8 cellular contexts compared by ENCODE assay signal in genomic region chrX:30654386-30654785, GRCh38. TPM values are rescaled to one million over a fixed set of nuclear protein-coding genes. Genes with fewer than 3 reads are reported as not detected.
DNase-seq lines count a peak whose midpoint lies in the region; ATAC-seq and TF ChIP-seq lines count a peak whose summit lies in the region.
"Not testable (repeated sequence)": the region's sequence is repeated elsewhere in the genome, so short reads cannot be mapped to it uniquely, and the experiment has no call there.

No MANE protein-coding gene starts in this region.

- WGBS in H9 (ENCODE audit: extremely low coverage, insufficient read length, low lambda C conversion rate) = no CpG with 5 or more reads among the region's 13 CpGs
- 81% methylated on average over 11 of the region's 13 CpGs for WGBS in mammary epithelial cell (ENCODE audit: low coverage, missing lambda C conversion rate)
- WGBS in heart right ventricle, 2 donors = 92 to 94% methylated on average over 13 of the region's 13 CpGs
- 85% methylated on average over 13 of the region's 13 CpGs for WGBS in smooth muscle cell (ENCODE audit: low lambda C conversion rate)

- BruUV-seq in mammary epithelial cell (replicated peaks; lab: Mats Ljungman, UMichigan) = not testable (repeated sequence)

- intact Hi-C loops in mammary epithelial cell (cut with micrococcal nuclease); heart right ventricle (cut with DNase I): not testable (repeated sequence)
- intact Hi-C loops in naive thymus-derived CD4-positive, alpha-beta T cell (cut with micrococcal nuclease) = loop anchor here in 1 of 2 donors (5.0 kb wide), 1 partner anchor 62 kb away; no protein-coding TSS in a partner anchor

- H2BK12ac ChIP-seq in H9 (ENCODE audit: insufficient read length, low read depth, low read length) = not testable (repeated sequence)

- H3K27ac ChIP-seq in H9 (ENCODE audit: insufficient read length, low read depth, low read length); mammary epithelial cell (ENCODE audit: insufficient read depth, low read depth, low read length); naive thymus-derived CD4-positive, alpha-beta T cell (ENCODE audit: low read depth, low read length); smooth muscle cell (ENCODE audit: low read depth): not testable (repeated sequence)
- H3K27ac ChIP-seq in Peyer's patch = peak overlapping the region in 2 of 4 donors; percentile 77 to 87
- peak overlapping the region in 6 of 10 donors; percentile 80 to 92 (median 83) for H3K27ac ChIP-seq in heart right ventricle

- not testable (repeated sequence) for H3K18ac ChIP-seq in H9 (ENCODE audit: insufficient read length, low read depth, low read length)

- H3K9me3 Mint-ChIP-seq in H9 = peaks cover 9 to 48% of the 10 kb centered on the region in 2 experiments
- not testable (repeated sequence) for H3K9me3 Mint-ChIP-seq in naive thymus-derived CD4-positive, alpha-beta T cell

- H3K79me2 ChIP-seq in H9 (ENCODE audit: insufficient read depth, low read length); mammary epithelial cell (ENCODE audit: insufficient read depth, low read length); smooth muscle cell (ENCODE audit: low read depth): not testable (repeated sequence)

- not testable (repeated sequence) for H3K27me3 Mint-ChIP-seq in H9 (ENCODE audit: low read depth); naive thymus-derived CD4-positive, alpha-beta T cell

- not testable (repeated sequence) for H3K23me2 ChIP-seq in H9 (ENCODE audit: insufficient read length, low read depth, low read length, poor library complexity, severe bottlenecking)

- not testable (repeated sequence) for H2BK15ac ChIP-seq in H9 (ENCODE audit: low read depth, low read length)

- not testable (repeated sequence) for H4K5ac ChIP-seq in H9 (ENCODE audit: insufficient read length, low read depth, low read length)

- H3K36me3 Mint-ChIP-seq in H9 (ENCODE audit: insufficient read depth in 1 of 3, low read depth in 3 of 3) = not testable (repeated sequence)
- H3K36me3 Mint-ChIP-seq in naive thymus-derived CD4-positive, alpha-beta T cell = peaks cover 0 to 17% (median 0%) of the 10 kb centered on the region in 5 donors

- H2AFZ ChIP-seq in H9 (ENCODE audit: low read length); mammary epithelial cell (ENCODE audit: low read depth, low read length); smooth muscle cell (ENCODE audit: low read depth): not testable (repeated sequence)

- POLR2A ChIA-PET in naive thymus-derived CD4-positive, alpha-beta T cell (lab: Charles Lee) = not testable (repeated sequence)

- peak in 1 of 2 donors; percentile 16 for TF ChIP-seq POLR2A in Peyer's patch (IDR thresholded peaks at IDR 0.05)

- peak overlapping the region; percentile 83 to 87 for H3K4me3 Mint-ChIP-seq in H9
- H3K4me3 Mint-ChIP-seq in naive thymus-derived CD4-positive, alpha-beta T cell = peak overlapping the region; percentile 71 to 95 (median 86)

- not testable (repeated sequence) for DNase-seq in AG09309 (ENCODE audit: low read depth); H9; mammary epithelial cell; heart right ventricle; naive thymus-derived CD4-positive, alpha-beta T cell; smooth muscle cell (lab: John Stamatoyannopoulos, UW; ENCODE audit: unreplicated experiment)
- DNase-seq in Peyer's patch = peak in 2 of 3 donors; percentile 46 to 50
- DNase-seq in activated CD8-positive, alpha-beta memory T cell treated with anti-CD3 and anti-CD28 coated beads, Interleukin-2, amount 50 U/mL, for 48 hours = peak; percentile 50

- H2BK20ac ChIP-seq in H9 (ENCODE audit: low read depth, low read length, poor library complexity, severe bottlenecking) = not testable (repeated sequence)

- not testable (repeated sequence) for H4K8ac ChIP-seq in H9 (replicated peaks; ENCODE audit: insufficient read length, low read depth, low read length)

- H3K4me2 ChIP-seq in H9 (ENCODE audit: insufficient read depth, insufficient read length, low read length) (peak overlapping the region; percentile 93), mammary epithelial cell (ENCODE audit: insufficient read depth, low read depth, low read length) (peak overlapping the region; percentile 65), smooth muscle cell (peak overlapping the region; percentile 79)

- H3K23ac ChIP-seq in H9 (ENCODE audit: insufficient read length, low read depth, low read length) = not testable (repeated sequence)

- not testable (repeated sequence) for H3K9ac ChIP-seq in H9 (ENCODE audit: extremely low read depth, insufficient read length, low read length); mammary epithelial cell (ENCODE audit: insufficient read depth, low read length); smooth muscle cell (ENCODE audit: low read depth)

- H3K56ac ChIP-seq in H9 (ENCODE audit: insufficient read length, low read depth, low read length) = not testable (repeated sequence)

- not testable (repeated sequence) for H3F3A ChIP-seq in smooth muscle cell (ENCODE audit: low read depth)

- not testable (repeated sequence) for H4K91ac ChIP-seq in H9 (ENCODE audit: insufficient read length, low read depth, low read length)

- not testable (repeated sequence) for H3K4ac ChIP-seq in H9 (ENCODE audit: low read depth, low read length)

- H3K9me3 ChIP-seq in H9 (ENCODE audit: control insufficient read depth, low read depth, low read length); Peyer's patch; mammary epithelial cell (replicated peaks; ENCODE audit: insufficient read depth, low read length); heart right ventricle; naive thymus-derived CD4-positive, alpha-beta T cell (ENCODE audit: control insufficient read depth in 2 of 3, low read length in 3 of 3); smooth muscle cell (replicated peaks; ENCODE audit: low read depth): not testable (repeated sequence)

- not testable (repeated sequence) for ATAC-seq in heart right ventricle; naive thymus-derived CD4-positive, alpha-beta T cell

- H3K36me3 ChIP-seq in Peyer's patch; mammary epithelial cell (ENCODE audit: insufficient read depth, low read length); heart right ventricle; naive thymus-derived CD4-positive, alpha-beta T cell (ENCODE audit: control insufficient read depth in 2 of 3, insufficient read depth in 3 of 3, low read length in 3 of 3); smooth muscle cell (ENCODE audit: low read depth): not testable (repeated sequence)

- not testable (repeated sequence) for H2AK5ac ChIP-seq in H9 (ENCODE audit: insufficient read length, low read length)

- not testable (repeated sequence) for H3K79me1 ChIP-seq in H9 (ENCODE audit: insufficient read depth, low read depth, low read length, poor library complexity, severe bottlenecking)

- H3T11ph ChIP-seq in H9 (ENCODE audit: low read length) = not testable (repeated sequence)

- not testable (repeated sequence) for H2BK120ac ChIP-seq in H9 (ENCODE audit: low read depth, low read length, poor library complexity, severe bottlenecking)

- peaks cover 19 to 20% of the 10 kb centered on the region in 2 experiments for H3K4me1 Mint-ChIP-seq in H9
- peaks cover 0 to 57% (median 16%) of the 10 kb centered on the region in 7 donors for H3K4me1 Mint-ChIP-seq in naive thymus-derived CD4-positive, alpha-beta T cell

- in situ Hi-C loops in mammary epithelial cell (cut with MboI; ENCODE audit: low sequenced_read_pairs in 2 of 2) = not testable (repeated sequence)

- H3K4me3 ChIP-seq in AG09309 (ENCODE audit: control insufficient read depth, low read depth, low read length) (peak overlapping the region; percentile 80; the same call in 1 of the 2 replicates), Peyer's patch (peak overlapping the region in 2 of 4 donors; percentile 56 to 82), mammary epithelial cell (replicated peaks in 1 of 3; ENCODE audit: insufficient read depth in 1 of 3, low read depth in 2 of 3, low read length in 3 of 3) (peak overlapping the region in 1 of 3 experiments; percentile 65), heart right ventricle (peak overlapping the region in 9 of 10 donors; percentile 53 to 76 (median 69)), smooth muscle cell (peak overlapping the region; percentile 54)
- not testable (repeated sequence) for H3K4me3 ChIP-seq in naive thymus-derived CD4-positive, alpha-beta T cell (ENCODE audit: low read length)

- not testable (repeated sequence) for H3K27ac Mint-ChIP-seq in H9
- H3K27ac Mint-ChIP-seq in naive thymus-derived CD4-positive, alpha-beta T cell = peak overlapping the region in 2 of 9 donors; percentile 25 to 98

- not testable (repeated sequence) for H4K20me1 ChIP-seq in H9 (ENCODE audit: control insufficient read depth, insufficient read depth, insufficient read length); mammary epithelial cell (ENCODE audit: insufficient read depth, low read length); smooth muscle cell (ENCODE audit: low read depth)

- not testable (repeated sequence) for H3K4me1 ChIP-seq in H9 (ENCODE audit: insufficient read depth, low read length); Peyer's patch; naive thymus-derived CD4-positive, alpha-beta T cell (ENCODE audit: control insufficient read depth in 2 of 2, insufficient read depth in 2 of 2, low read length in 2 of 2); smooth muscle cell (ENCODE audit: low read depth)
- H3K4me1 ChIP-seq in mammary epithelial cell (ENCODE audit: insufficient read depth, low read length) (peaks cover 12% of the 10 kb centered on the region), heart right ventricle (peaks cover 0 to 11% (median 4%) of the 10 kb centered on the region in 9 donors)

- H3K14ac ChIP-seq in H9 (ENCODE audit: insufficient read depth, low read length) = not testable (repeated sequence)

- TF ChIP-seq CTCF in AG09309 (IDR thresholded peaks at IDR 0.05; ENCODE audit: control insufficient read depth, insufficient read depth, low read depth, low read length, missing control alignments); H9 (conservative IDR thresholded peaks at IDR 0.05); Peyer's patch (IDR thresholded peaks at IDR 0.05); mammary epithelial cell (conservative IDR thresholded peaks at IDR 0.05 in 1 of 2, IDR thresholded peaks at IDR 0.05 in 1 of 2; ENCODE audit: extremely low read depth in 1 of 2, insufficient read depth in 1 of 2, low read depth in 1 of 2, low read length in 2 of 2); heart right ventricle (IDR thresholded peaks at IDR 0.05); smooth muscle cell (IDR thresholded peaks at IDR 0.05; ENCODE audit: borderline replicate concordance, insufficient read depth, poor library complexity, severe bottlenecking): not testable (repeated sequence)

- not testable (repeated sequence) for H3K27me3 ChIP-seq in H9 (ENCODE audit: insufficient read depth, low read length); Peyer's patch; mammary epithelial cell (ENCODE audit: insufficient read depth, low read length); heart right ventricle; naive thymus-derived CD4-positive, alpha-beta T cell (ENCODE audit: control insufficient read depth in 2 of 2, insufficient read depth in 2 of 2, low read length in 2 of 2); smooth muscle cell (ENCODE audit: low read depth)

- not testable (repeated sequence) for H2BK5ac ChIP-seq in H9 (ENCODE audit: insufficient read length, low read length)

- CTCF ChIA-PET in mammary epithelial cell (lab: Charles Lee; ENCODE audit: low non-redundant PET); naive thymus-derived CD4-positive, alpha-beta T cell (lab: Charles Lee): not testable (repeated sequence)

- dilution Hi-C loops in mammary epithelial cell (cut with HindIII; ENCODE audit: low sequenced_read_pairs) = not testable (repeated sequence)

RNA-seq across cellular contexts. Expression of gene GK, which starts 1.2 kb away (rescaled TPM):
- 7.3 and 9.8 TPM in 2 replicates for total RNA-seq in H9 (2021)
- total RNA-seq in Peyer's patch = 10 to 100 TPM; 12.4 to 74.1 (median 56.9) TPM
- total RNA-seq in mammary epithelial cell = 10 to 100 TPM; 10.5 to 11.8 TPM
- polyA plus RNA-seq in mammary epithelial cell = 3.3 TPM
- polyA minus RNA-seq in mammary epithelial cell = 31.9 TPM
- 10 to 100 TPM in 4 of 10 donors, 1 to 10 TPM in 6; 4.7 to 13.6 (median 9.7) TPM for total RNA-seq in heart right ventricle
- polyA plus RNA-seq in heart right ventricle = 1 to 10 TPM; 3.6 to 9.8 TPM
- 10 to 100 TPM in 1 of 5 experiments, 1 to 10 TPM in 4; 5.3 to 41.1 (median 7.3) TPM for total RNA-seq in naive thymus-derived CD4-positive, alpha-beta T cell
- 1 to 10 TPM; 4.0 to 5.7 TPM for polyA plus RNA-seq in naive thymus-derived CD4-positive, alpha-beta T cell
- total RNA-seq in smooth muscle cell = 5.7 and 5.8 TPM in 2 replicates
- polyA plus RNA-seq in smooth muscle cell = 2.6 and 4.5 TPM in 2 replicates
